8 cellular contexts compared by ENCODE assay signal in the genomic region with DNA sequence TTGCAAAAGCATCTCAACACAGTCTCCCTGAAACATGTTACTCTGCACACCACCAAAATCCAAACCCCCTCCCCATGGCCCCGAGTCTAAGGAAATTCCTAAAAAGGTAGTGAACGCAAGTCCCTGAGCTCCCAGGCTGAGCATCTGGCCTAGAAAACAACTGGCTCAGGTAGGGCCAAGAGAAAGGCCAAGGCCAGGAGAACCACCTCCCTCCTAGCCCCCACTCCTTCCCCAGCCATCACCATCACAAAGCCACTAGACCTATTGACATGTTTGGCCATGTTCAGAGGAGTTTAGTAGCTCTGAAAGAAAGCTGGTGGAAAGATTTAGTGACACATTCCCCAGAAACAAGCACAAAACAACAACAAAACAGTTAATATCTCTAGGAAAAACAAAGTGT.
"Had no signal": no experiment of that assay in that cellular context is flagged by ENCODE, and none has a peak within 500 bp of the region (broad histone marks: within the 10 kb centered on the region; RNA-seq: fewer than 3 reads in every experiment).

No MANE protein-coding gene starts in this region.

- ATAC-seq: K562 had no signal

- FAIRE-seq: H54, K562 had no signal

- H3K27ac ChIP-seq: HL-60 had no signal

- DNase-seq: GOT3, HCEC 1CT, IMR-90, Kasumi-1, KG1 had no signal

- H3K4me3 ChIP-seq: K562 had no signal
